12 cellular contexts compared by ENCODE assay signal in genomic region chr12:108360487-108360886, GRCh38. TPM values are rescaled to one million over a fixed set of nuclear protein-coding genes. Genes with fewer than 3 reads are reported as not detected.
DNase-seq lines count a peak whose midpoint lies in the region; ATAC-seq and TF ChIP-seq lines count a peak whose summit lies in the region.
"Had no signal": no experiment of that assay in that cellular context is flagged by ENCODE, and none has a peak within 500 bp of the region (broad histone marks: within the 10 kb centered on the region; RNA-seq: fewer than 3 reads in every experiment).

No MANE protein-coding gene starts in this region.

- no peak for TF ChIP-seq CTCF in GM06990 (IDR thresholded peaks at IDR 0.05; ENCODE audit: insufficient read depth, low read length, poor library complexity, severe bottlenecking)
- TF ChIP-seq CTCF in fibroblast of villous mesenchyme (IDR thresholded peaks at IDR 0.05; ENCODE audit: insufficient read depth, low read depth, low read length), result no peak

- intact Hi-C loops in Right ventricle myocardium inferior (cut with DNase I), result no loop called here

- ATAC-seq in GM21723 (IDR thresholded peaks at IDR 0.05; ENCODE audit: unreplicated experiment) (peak; percentile 66), Right ventricle myocardium inferior (no peak)
- ATAC-seq: activated T-helper 17 cell treated with anti-CD3 and anti-CD28 coated beads, Interleukin-2, amount 50 U/mL, for 72 hours had no signal

- H3K36me3 ChIP-seq in GM06990 (ENCODE audit: control insufficient read depth, insufficient read depth, low read length), result no peaks in the 10 kb centered on the region
- H3K36me3 ChIP-seq: thoracic aorta had no signal

- H3K27me3 ChIP-seq in GM06990 (replicated peaks; ENCODE audit: control insufficient read depth, insufficient read depth, low read length), result no peaks in the 10 kb centered on the region

- no peak overlapping the region for H3K4me3 ChIP-seq in GM06990 (replicated peaks; ENCODE audit: low read depth, low read length)
- H3K4me3 ChIP-seq in fibroblast of villous mesenchyme (ENCODE audit: low read depth, low read length), result no peak overlapping the region
- H3K4me3 ChIP-seq: thoracic aorta had no signal

- peak; percentile 70 for DNase-seq in GM06990 (ENCODE audit: extremely low read depth, insufficient read length)
- DNase-seq in M059J (ENCODE audit: low read depth), result peak; percentile 51
- DNase-seq in fibroblast of villous mesenchyme (ENCODE audit: low read depth), result peak; percentile 10
- DNase-seq in NCI-H187 (lab: John Stamatoyannopoulos, UW), result no peak
- DNase-seq in Right ventricle myocardium inferior (ENCODE audit: missing footprints), result no peak
- no peak for DNase-seq in NCI-H526 treated with DMSO at 0.1 percent for 48 hours (lab: John Stamatoyannopoulos, UW)
- DNase-seq in NCI-H774 (lab: John Stamatoyannopoulos, UW), result no peak
- DNase-seq: effector memory CD4-positive, alpha-beta T cell; NK-92 treated with Interleukin-12 subunit alpha and Interleukin-12 subunit beta, amount 100 ng/mL, for 24 hours had no signal

RNA-seq across cellular contexts. Expression of gene CMKLR1, which starts 21.4 kb away (rescaled TPM):
- 0.05 TPM in 1 of 2 replicates, not detected in the other for total RNA-seq in M059J (2014; rRNA removed; shearing (Covaris generic))
- total RNA-seq in fibroblast of villous mesenchyme (1.7 and 1.9 TPM in 2 replicates), Right ventricle myocardium inferior (10.6 TPM)
- total RNA-seq: activated T-helper 17 cell treated with anti-CD3 and anti-CD28 coated beads, Interleukin-2, amount 50 U/mL, for 72 hours had no signal

Comparison
In these comparisons a context has a peak if more than half of its experiments do, and no peak if none do; other contexts are left out.
1. DNase-seq: peak in GM06990 (single experiment), M059J (single experiment) and fibroblast of villous mesenchyme (single experiment); none in NCI-H187 (0 of 2), Right ventricle myocardium inferior (single experiment), NCI-H526 treated with DMSO at 0.1 percent for 48 hours (single experiment) and NCI-H774 (single experiment).